12 cellular contexts compared by ENCODE assay signal in the genomic region with DNA sequence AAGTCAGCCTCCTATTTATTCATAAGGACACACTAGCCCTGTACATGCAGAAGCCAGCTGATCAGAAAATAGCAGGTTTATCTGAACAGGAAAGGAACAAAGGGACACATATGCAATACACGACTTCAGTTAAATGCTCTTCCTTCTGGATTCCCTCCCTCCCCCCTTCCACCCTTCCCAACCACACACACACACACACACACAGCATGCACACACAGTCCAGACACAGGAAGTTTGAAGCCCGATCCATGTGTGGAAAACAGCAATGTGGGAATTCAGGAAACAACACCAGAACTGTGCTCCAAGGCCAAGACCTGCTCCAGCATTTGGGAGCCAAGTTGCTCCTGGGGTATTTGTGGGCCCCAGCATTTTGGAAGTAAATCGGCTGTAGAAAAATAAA.
"Had no signal": no experiment of that assay in that cellular context is flagged by ENCODE, and none has a peak within 500 bp of the region (broad histone marks: within the 10 kb centered on the region; RNA-seq: fewer than 3 reads in every experiment).

No MANE protein-coding gene starts in this region.

- H3K27ac ChIP-seq: adrenal gland, prostate gland, sigmoid colon had no signal

- H3K4me3 ChIP-seq: adrenal gland, prostate gland, sigmoid colon had no signal

- H3K4me1 ChIP-seq: adrenal gland, prostate gland had no signal

- H3K27me3 ChIP-seq: sigmoid colon had no signal

- H3K36me3 ChIP-seq: adrenal gland, prostate gland, sigmoid colon had no signal

- H3K9me3 ChIP-seq: adrenal gland, prostate gland, sigmoid colon had no signal

- ATAC-seq: activated CD4-positive, CD25-positive, alpha-beta regulatory T cell treated with anti-CD3 and anti-CD28 coated beads, Interleukin-2, amount 50 U/mL, for 24 hours; left lobe of liver had no signal

- DNase-seq: activated naive CD4-positive, alpha-beta T cell treated with anti-CD3 and anti-CD28 coated beads, Interleukin-2, amount 50 U/mL, for 16 hours; activated T-cell treated with anti-CD3 and anti-CD28 coated beads, Interleukin-2, amount 50 U/mL, for 1 hour; adrenal gland; central memory CD4-positive, alpha-beta T cell; immature natural killer cell; naive B cell; sigmoid colon; stimulated activated CD4-positive, alpha-beta T cell treated with anti-CD3 and anti-CD28 coated beads, Interleukin-4, amount 100 ng/mL, for 1 hour; stimulated activated CD8-positive, alpha-beta memory T cell treated with anti-CD3 and anti-CD28 coated beads, Interleukin-4, amount 100 ng/mL, for 48 hours had no signal
